7 cellular contexts compared by ENCODE assay signal in genomic region chr15:40333922-40334492, GRCh38. TPM values are rescaled to one million over a fixed set of nuclear protein-coding genes. Genes with fewer than 3 reads are reported as not detected.
DNase-seq lines count a peak whose midpoint lies in the region; ATAC-seq lines count a peak whose summit lies in the region.
"Had no signal": no experiment of that assay in that cellular context is flagged by ENCODE, and none has a peak within 500 bp of the region (broad histone marks: within the 10 kb centered on the region; RNA-seq: fewer than 3 reads in every experiment).

No MANE protein-coding gene starts in this region.

- no peak for DNase-seq in mesendoderm
- DNase-seq in activated CD8-positive, alpha-beta memory T cell treated with anti-CD3 and anti-CD28 coated beads for 24 hours: no peak

- no peaks in the 10 kb centered on the region for H3K79me1 ChIP-seq in mesendoderm (ENCODE audit: low read length)

- no peak overlapping the region for H2BK5ac ChIP-seq in mesendoderm (ENCODE audit: low read length)

- no peak overlapping the region for H3K4me2 ChIP-seq in mesendoderm (ENCODE audit: low read length)

- 12 to 59% (median 19%) methylated on average over 12 of the region's 12 CpGs for WGBS in adipose tissue, 3 donors
- WGBS in mesendoderm (ENCODE audit: extremely low coverage, insufficient coverage, low lambda C conversion rate): no CpG with 5 or more reads among the region's 12 CpGs

- H3K27me3 ChIP-seq in mesendoderm (ENCODE audit: insufficient read depth, low read length, poor library complexity): no peaks in the 10 kb centered on the region

- no peak overlapping the region for H3K4ac ChIP-seq in mesendoderm (ENCODE audit: low read depth, low read length)

- ATAC-seq in GM21717 (IDR thresholded peaks at IDR 0.05; ENCODE audit: unreplicated experiment) (no peak), GM21360 (IDR thresholded peaks at IDR 0.05; ENCODE audit: unreplicated experiment) (no peak)
- ATAC-seq: Panc1 had no signal

- no peak overlapping the region for H2BK15ac ChIP-seq in mesendoderm (replicated peaks; ENCODE audit: low read depth)

- no peak overlapping the region for H2BK120ac ChIP-seq in mesendoderm (ENCODE audit: low read depth, low read length)

- no peak overlapping the region for H3K4me3 ChIP-seq in mesendoderm (ENCODE audit: low read length)

- H3K9ac ChIP-seq in mesendoderm (ENCODE audit: low read length): no peak overlapping the region

- no peak overlapping the region for H4K8ac ChIP-seq in mesendoderm (ENCODE audit: low read depth, low read length)

- no peak overlapping the region for H2AK5ac ChIP-seq in mesendoderm (ENCODE audit: low read length)

- H3K9me3 ChIP-seq in KOPT-K1 (ENCODE audit: insufficient read depth, low read length, poor library complexity, severe bottlenecking): no peaks in the 10 kb centered on the region

- no peak overlapping the region for H3K23ac ChIP-seq in mesendoderm (ENCODE audit: low read length)

- no peak overlapping the region for H4K5ac ChIP-seq in mesendoderm (ENCODE audit: low read length)

- H3K56ac ChIP-seq in mesendoderm (ENCODE audit: low read length): peak overlapping the region; percentile 15

- no peak overlapping the region for H3K18ac ChIP-seq in mesendoderm (ENCODE audit: low read length)

- H3K36me3 ChIP-seq in KOPT-K1 (ENCODE audit: insufficient read depth, low read length): no peaks in the 10 kb centered on the region
- no peaks in the 10 kb centered on the region for H3K36me3 ChIP-seq in mesendoderm (ENCODE audit: control insufficient read depth, insufficient read depth, low read length)

- no peaks in the 10 kb centered on the region for H3K79me2 ChIP-seq in mesendoderm (ENCODE audit: control insufficient read depth, insufficient read depth, low read length)

- H3K27ac ChIP-seq in KOPT-K1 (ENCODE audit: low read depth, low read length, poor library complexity, severe bottlenecking) (peak overlapping the region; percentile 35), adipose tissue (ENCODE audit: low read depth, low read length) (peak overlapping the region; percentile 36), mesendoderm (ENCODE audit: low read depth, low read length) (no peak overlapping the region)

- H3K4me1 ChIP-seq in mesendoderm (ENCODE audit: control insufficient read depth, low read depth, low read length): no peaks in the 10 kb centered on the region

RNA-seq across cellular contexts. Expression of gene CCDC9B, which starts 6.7 kb away (rescaled TPM):
- 10 to 100 TPM in 1 of 3 donors, 1 to 10 TPM in 2; 2.8 to 14.6 (median 4.3) TPM for polyA plus RNA-seq in adipose tissue
- 0.44 TPM for polyA plus RNA-seq in mesendoderm (2013, experiment 1 of 2)
- 0.29 TPM for polyA plus RNA-seq in mesendoderm (2013, experiment 2 of 2)

RNA-seq across cellular contexts. Expression of gene INAFM2, which starts 10.5 kb away (rescaled TPM):
- 1 to 10 TPM; 3.7 to 9.1 (median 7.4) TPM for polyA plus RNA-seq in adipose tissue
- polyA plus RNA-seq in mesendoderm (2013, experiment 1 of 2): 17.9 TPM
- polyA plus RNA-seq in mesendoderm (2013, experiment 2 of 2): 17.4 TPM

RNA-seq across cellular contexts. Expression of gene PHGR1, which starts 16.8 kb away (rescaled TPM):
- 10 to 100 TPM in 1 of 3 donors, 1 to 10 TPM in 2; 2.2 to 37.3 (median 8.8) TPM for polyA plus RNA-seq in adipose tissue
- polyA plus RNA-seq in mesendoderm (2013, experiment 1 of 2): not detected
- polyA plus RNA-seq in mesendoderm (2013, experiment 2 of 2): not detected

RNA-seq across cellular contexts. Expression of gene DISP2, which starts 24.0 kb away (rescaled TPM):
- under 1 TPM; 0.24 to 0.62 (median 0.56) TPM for polyA plus RNA-seq in adipose tissue
- 1.6 TPM for polyA plus RNA-seq in mesendoderm (2013, experiment 1 of 2)
- 1.1 TPM for polyA plus RNA-seq in mesendoderm (2013, experiment 2 of 2)

RNA-seq across cellular contexts. Expression of gene PLCB2, which starts 26.3 kb away (rescaled TPM):
- polyA plus RNA-seq in adipose tissue: 10 to 100 TPM in 2 of 3 donors, 1 to 10 TPM in 1; 3.3 to 15.1 (median 12.7) TPM
- polyA plus RNA-seq in mesendoderm (2013, experiment 1 of 2): 7.6 TPM
- polyA plus RNA-seq in mesendoderm (2013, experiment 2 of 2): 7.0 TPM
